Comparison of ENCODE assay signal across 8 cellular contexts in the genomic region with DNA sequence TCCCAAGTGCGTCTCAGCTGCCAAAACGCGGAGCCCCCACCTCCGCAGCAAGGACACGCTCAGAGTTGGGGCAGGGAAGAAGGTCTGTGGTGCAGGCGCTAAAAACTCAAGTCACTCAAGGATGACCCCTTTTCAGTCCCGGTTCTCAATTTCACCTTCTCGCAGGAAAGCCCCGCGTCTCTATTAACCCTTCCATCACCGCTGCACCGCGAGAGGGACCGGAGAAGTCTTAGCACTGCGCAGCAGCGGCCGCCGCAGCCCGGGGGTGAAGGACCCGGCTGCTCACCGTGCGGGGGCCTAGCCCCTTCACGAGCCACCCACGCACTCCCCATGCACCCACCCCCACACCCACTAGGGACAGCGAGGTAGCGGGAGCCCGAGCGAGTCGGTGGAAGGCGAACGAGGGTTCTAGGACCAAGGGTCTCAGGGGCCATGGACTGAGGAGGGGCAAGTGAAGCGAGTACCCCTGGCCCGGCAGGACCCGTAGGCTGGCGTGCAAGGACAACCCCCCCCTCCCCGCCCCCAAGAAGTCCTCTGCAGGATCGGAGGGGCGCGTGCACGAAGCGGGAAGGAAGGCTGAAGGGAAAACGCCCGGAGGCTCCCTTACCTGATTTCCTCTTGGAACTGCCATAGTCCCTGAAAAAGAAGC.
DNase-seq lines count a peak whose midpoint lies in the region; ATAC-seq and TF ChIP-seq lines count a peak whose summit lies in the region.

No MANE protein-coding gene starts in this region.

- H3K36me3 ChIP-seq in heart right ventricle (no peaks in the 10 kb centered on the region), right atrium auricular region (no peaks in the 10 kb centered on the region), SJSA1 (no peaks in the 10 kb centered on the region), tibial artery (no peaks in the 10 kb centered on the region)

- peaks cover 18% of the 10 kb centered on the region for H3K4me1 Mint-ChIP-seq in glutamatergic neuron (ENCODE audit: low read depth, unreplicated experiment)

- WGBS in heart right ventricle, 2 donors = 51 to 57% methylated on average over 42 to 43 of the region's 43 CpGs

- H3K4me1 ChIP-seq in heart right ventricle (peaks cover 9 to 50% (median 22%) of the 10 kb centered on the region in 9 donors), right atrium auricular region (peaks cover 0 to 38% of the 10 kb centered on the region in 2 donors), SJSA1 (replicated peaks) (peaks cover 22% of the 10 kb centered on the region), tibial artery (peaks cover 6 to 52% (median 49%) of the 10 kb centered on the region in 4 donors)

- H3K27me3 ChIP-seq in heart right ventricle = peaks cover 0 to 32% (median 0%) of the 10 kb centered on the region in 7 donors
- no peaks in the 10 kb centered on the region for H3K27me3 ChIP-seq in right atrium auricular region
- H3K27me3 ChIP-seq in SJSA1 (replicated peaks) = peaks cover 9% of the 10 kb centered on the region; the same call in 1 of the 2 replicates
- H3K27me3 ChIP-seq in tibial artery = no peaks in the 10 kb centered on the region

- H3K9me3 ChIP-seq in heart right ventricle = no peaks in the 10 kb centered on the region
- H3K9me3 ChIP-seq in right atrium auricular region = no peaks in the 10 kb centered on the region
- H3K9me3 ChIP-seq in SJSA1 (replicated peaks) = no peaks in the 10 kb centered on the region
- H3K9me3 ChIP-seq in tibial artery = no peaks in the 10 kb centered on the region

- H3K9me3 Mint-ChIP-seq in glutamatergic neuron (ENCODE audit: unreplicated experiment) = peaks cover 9% of the 10 kb centered on the region

- H3K4me3 ChIP-seq in heart right ventricle (peak overlapping the region in 6 of 10 donors; percentile 35 to 43 (median 42)), right atrium auricular region (peak overlapping the region in 1 of 2 donors; percentile 49), SJSA1 (peak overlapping the region; percentile 20; the same call in 1 of the 2 replicates), tibial artery (peak overlapping the region; percentile 53 to 58)

- peaks cover 16% of the 10 kb centered on the region for H3K27me3 Mint-ChIP-seq in glutamatergic neuron (ENCODE audit: unreplicated experiment)

- H3K36me3 Mint-ChIP-seq in glutamatergic neuron (ENCODE audit: unreplicated experiment) = no peaks in the 10 kb centered on the region

- H3K27ac ChIP-seq in heart right ventricle (no peak overlapping the region), right atrium auricular region (no peak overlapping the region), SJSA1 (no peak overlapping the region), tibial artery (peak overlapping the region; percentile 49 to 69)

- peak overlapping the region; percentile 59 for H3K4me3 Mint-ChIP-seq in glutamatergic neuron (ENCODE audit: unreplicated experiment)

- DNase-seq in heart right ventricle = no peak
- DNase-seq in right atrium auricular region (ENCODE audit: low spot score) = no peak
- no peak for DNase-seq in SJSA1 (ENCODE audit: low read depth in 1 of 2, low spot score in 2 of 2)
- no peak for DNase-seq in glutamatergic neuron
- no peak for DNase-seq in tibial artery
- DNase-seq in SIG-M5 treated with dmso at 0.1 percent for 504 hours (lab: John Stamatoyannopoulos, UW; ENCODE audit: unreplicated experiment) = no peak

- intact Hi-C loops in heart right ventricle (cut with DNase I) = no loop called here
- intact Hi-C loops in tibial artery (cut with DNase I; ENCODE audit: low total_unique reads) = no loop called here

- ATAC-seq in heart right ventricle = no peak
- peak; percentile 56 for ATAC-seq in HG02798 (IDR thresholded peaks at IDR 0.05; ENCODE audit: poor library complexity, unreplicated experiment)
- ATAC-seq in activated CD4-positive, CD25-positive, alpha-beta regulatory T cell treated with anti-CD3 and anti-CD28 coated beads, Interleukin-2, amount 50 U/mL, for 24 hours = no peak

- no peak for TF ChIP-seq CTCF in heart right ventricle (IDR thresholded peaks at IDR 0.05)
- TF ChIP-seq CTCF in right atrium auricular region (IDR thresholded peaks at IDR 0.05) = no peak
- no peak for TF ChIP-seq CTCF in glutamatergic neuron (IDR thresholded peaks at IDR 0.05; ENCODE audit: partially characterized antibody, unreplicated experiment)
- no peak for TF ChIP-seq CTCF in tibial artery (IDR thresholded peaks at IDR 0.05)

- no peak overlapping the region for H3K27ac Mint-ChIP-seq in glutamatergic neuron (ENCODE audit: unreplicated experiment)

Comparison
In these comparisons a context has a peak if more than half of its experiments do, and no peak if none do; other contexts are left out.
1. H3K27ac ChIP-seq: peak in tibial artery (2 of 2); none in heart right ventricle (0 of 10), right atrium auricular region (0 of 2) and SJSA1 (single experiment).